35 cellular contexts compared by ENCODE assay signal in genomic region chr3:153440311-153440710, GRCh38.
A peak's percentile ranks its signal among the peaks of the same experiment; 100 is the strongest.
DNase-seq lines count a peak whose midpoint lies in the region; ATAC-seq, FAIRE-seq and TF ChIP-seq lines count a peak whose summit lies in the region.
"Had no signal": no experiment of that assay in that cellular context is flagged by ENCODE, and none has a peak within 500 bp of the region (broad histone marks: within the 10 kb centered on the region; RNA-seq: fewer than 3 reads in every experiment).

No MANE protein-coding gene starts in this region.

- no peak overlapping the region for H4K5ac ChIP-seq in mesendoderm (ENCODE audit: low read length)

- intact Hi-C loops in Right ventricle myocardium inferior (cut with DNase I) = no loop called here
- intact Hi-C loops in right cardiac atrium (cut with DNase I) = no loop called here
- intact Hi-C loops in PC-9 (cut with micrococcal nuclease; ENCODE audit: unreplicated experiment) = loop anchor here (10.0 kb wide), 1 partner anchor 324 kb away; no protein-coding TSS in a partner anchor

- H3K79me2 ChIP-seq in PC-9 (ENCODE audit: low read depth) = no peaks in the 10 kb centered on the region
- H3K79me2 ChIP-seq in mesendoderm (ENCODE audit: control insufficient read depth, insufficient read depth, low read length) = no peaks in the 10 kb centered on the region
- H3K79me2 ChIP-seq in trophoblast cell (ENCODE audit: control insufficient read depth, insufficient read depth, low read length, poor library complexity) = no peaks in the 10 kb centered on the region

- POLR2A ChIA-PET in PC-9 (lab: Charles Lee; ENCODE audit: unreplicated experiment) = no interaction called here

- H4K8ac ChIP-seq in mesendoderm (ENCODE audit: low read depth, low read length) (no peak overlapping the region), trophoblast cell (ENCODE audit: low read depth, low read length) (no peak overlapping the region), neuronal stem cell (ENCODE audit: low read depth, low read length) (no peak overlapping the region)

- no peak overlapping the region for H2BK120ac ChIP-seq in mesendoderm (ENCODE audit: low read depth, low read length)
- H2BK120ac ChIP-seq in trophoblast cell (ENCODE audit: insufficient read depth, low read length, poor library complexity) = no peak overlapping the region
- H2BK120ac ChIP-seq in neuronal stem cell (ENCODE audit: low read depth, low read length) = no peak overlapping the region

- no peak overlapping the region for H2AK5ac ChIP-seq in mesendoderm (ENCODE audit: low read length)
- no peak overlapping the region for H2AK5ac ChIP-seq in trophoblast cell (ENCODE audit: low read length)
- H2AK5ac ChIP-seq in neuronal stem cell (ENCODE audit: low read depth, low read length) = no peak overlapping the region

- H3K14ac ChIP-seq in trophoblast cell (ENCODE audit: low read length) (no peak overlapping the region), neuronal stem cell (ENCODE audit: low read length) (no peak overlapping the region)

- H4K20me1 ChIP-seq in PC-9 (ENCODE audit: insufficient read depth) = no peaks in the 10 kb centered on the region
- H4K20me1 ChIP-seq: BLaER1; BLaER1 treated with 17β-estradiol and CSF1 and Interleukin-3, amounts not matched to agents 10 nM and 100 nM had no signal

- H3K4me1 ChIP-seq in right cardiac atrium (ENCODE audit: control insufficient read depth, insufficient read depth, low read length) (no peaks in the 10 kb centered on the region), PC-9 (replicated peaks; ENCODE audit: insufficient read depth) (no peaks in the 10 kb centered on the region), mesendoderm (ENCODE audit: control insufficient read depth, low read depth, low read length) (no peaks in the 10 kb centered on the region), trophoblast cell (ENCODE audit: control insufficient read depth in 1 of 2, insufficient read depth in 2 of 2, low read length in 2 of 2) (peaks cover 0 to 2% of the 10 kb centered on the region in 2 experiments), neuronal stem cell (ENCODE audit: control insufficient read depth in 2 of 2, insufficient read depth in 1 of 2, low read depth in 1 of 2, low read length in 2 of 2) (no peaks in the 10 kb centered on the region)
- H3K4me1 ChIP-seq: A549, BE2C, BLaER1, Caco-2 had no signal

- H3K4ac ChIP-seq in mesendoderm (ENCODE audit: low read depth, low read length) (no peak overlapping the region), trophoblast cell (ENCODE audit: low read depth, low read length) (no peak overlapping the region), neuronal stem cell (ENCODE audit: low read length) (no peak overlapping the region)

- DNase-seq in Right ventricle myocardium inferior (ENCODE audit: missing footprints) = peak; percentile 13
- no peak for DNase-seq in right cardiac atrium
- DNase-seq in PC-9 = no peak
- peak; percentile 43 for DNase-seq in mesendoderm
- peak; percentile 81 to 85 for DNase-seq in trophoblast cell
- no peak for DNase-seq in neuronal stem cell (ENCODE audit: low spot score)
- no peak for DNase-seq in H54 (ENCODE audit: insufficient read length, low spot score)
- DNase-seq: 8988T; ACHN; AML-193; BE2C; C1 segment of cervical spinal cord; Caco-2; Calu3; CD4-positive, alpha-beta memory T cell; CD4-positive, alpha-beta T cell; CD4-positive, CD25-positive, alpha-beta regulatory T cell; CD8-positive, alpha-beta memory T cell; CD8-positive, alpha-beta T cell; COR-L47; DMS 273 treated with DMSO at 0.1 percent for 48 hours; DMS153; DMS53; DMS79; DMS79 treated with DMSO at 0.1 percent for 48 hours; DND-41; EL had no signal

- H4K12ac ChIP-seq in trophoblast cell (ENCODE audit: low read depth, low read length) = no peak overlapping the region

- no peaks in the 10 kb centered on the region for H3F3A ChIP-seq in PC-9 (ENCODE audit: insufficient read depth, low read depth)

- no peaks in the 10 kb centered on the region for H3K79me1 ChIP-seq in mesendoderm (ENCODE audit: low read length)
- no peaks in the 10 kb centered on the region for H3K79me1 ChIP-seq in trophoblast cell (ENCODE audit: low read length)
- no peaks in the 10 kb centered on the region for H3K79me1 ChIP-seq in neuronal stem cell (ENCODE audit: low read depth, low read length)

- H3K9me3 ChIP-seq in right cardiac atrium (ENCODE audit: control insufficient read depth, low read length) (no peaks in the 10 kb centered on the region), PC-9 (ENCODE audit: insufficient read depth, low read depth) (no peaks in the 10 kb centered on the region), trophoblast cell (ENCODE audit: insufficient read depth, low read depth, low read length) (no peaks in the 10 kb centered on the region), neuronal stem cell (replicated peaks in 1 of 2; ENCODE audit: control insufficient read depth in 2 of 2, insufficient read depth in 1 of 2, low read depth in 1 of 2, low read length in 2 of 2) (no peaks in the 10 kb centered on the region)
- H3K9me3 ChIP-seq: A549; BE2C; BLaER1; BLaER1 treated with 17β-estradiol and CSF1 and Interleukin-3, amounts not matched to agents 10 nM and 100 nM; Caco-2 had no signal

- H2BK15ac ChIP-seq in mesendoderm (replicated peaks; ENCODE audit: low read depth) (no peak overlapping the region), neuronal stem cell (ENCODE audit: low read length) (no peak overlapping the region)

- no peak for TF ChIP-seq POLR2A in H54 (IDR thresholded peaks at IDR 0.05; ENCODE audit: low read depth, low read length)

- TF ChIP-seq CTCF in PC-9 (conservative IDR thresholded peaks at IDR 0.05) = no peak

- no peak overlapping the region for H3K56ac ChIP-seq in mesendoderm (ENCODE audit: low read length)

- H3K36me3 ChIP-seq in PC-9 (ENCODE audit: low read depth) (no peaks in the 10 kb centered on the region), mesendoderm (ENCODE audit: control insufficient read depth, insufficient read depth, low read length) (no peaks in the 10 kb centered on the region), trophoblast cell (ENCODE audit: control insufficient read depth in 1 of 2, insufficient read depth in 2 of 2, low read length in 2 of 2) (no peaks in the 10 kb centered on the region), neuronal stem cell (replicated peaks in 1 of 2; ENCODE audit: control insufficient read depth in 2 of 2, insufficient read depth in 2 of 2, low read length in 2 of 2) (no peaks in the 10 kb centered on the region)
- H3K36me3 ChIP-seq: BE2C; BLaER1; BLaER1 treated with 17β-estradiol and CSF1 and Interleukin-3, amounts not matched to agents 10 nM and 100 nM had no signal

- no peak overlapping the region for H3K23ac ChIP-seq in mesendoderm (ENCODE audit: low read length)
- H3K23ac ChIP-seq in trophoblast cell (ENCODE audit: low read length) = no peak overlapping the region
- no peak overlapping the region for H3K23ac ChIP-seq in neuronal stem cell (ENCODE audit: low read depth, low read length, poor library complexity)

- H3K4me2 ChIP-seq in PC-9 = no peak overlapping the region
- H3K4me2 ChIP-seq in mesendoderm (ENCODE audit: low read length) = no peak overlapping the region
- peak overlapping the region; percentile 23 for H3K4me2 ChIP-seq in trophoblast cell (ENCODE audit: low read length)
- H3K4me2 ChIP-seq in neuronal stem cell (ENCODE audit: insufficient read depth, low read length, poor library complexity, severe bottlenecking) = no peak overlapping the region
- H3K4me2 ChIP-seq: A549; BLaER1; BLaER1 treated with 17β-estradiol and CSF1 and Interleukin-3, amounts not matched to agents 10 nM and 100 nM had no signal

- no peak for FAIRE-seq in H54 (lab: Jason Lieb, UNC)
- FAIRE-seq: A204.1, A549, D721Med had no signal

- BruUV-seq in PC-9 (replicated peaks; lab: Mats Ljungman, UMichigan) = no TSS peak

- H2BK5ac ChIP-seq in mesendoderm (ENCODE audit: low read length) = no peak overlapping the region
- no peak overlapping the region for H2BK5ac ChIP-seq in trophoblast cell (ENCODE audit: low read depth, low read length, poor library complexity)
- no peak overlapping the region for H2BK5ac ChIP-seq in neuronal stem cell (ENCODE audit: low read length)

- H3K9ac ChIP-seq in mesendoderm (ENCODE audit: low read length) (no peak overlapping the region), trophoblast cell (ENCODE audit: low read length) (no peak overlapping the region), neuronal stem cell (ENCODE audit: low read depth, low read length, poor library complexity) (no peak overlapping the region)
- H3K9ac ChIP-seq: BLaER1; BLaER1 treated with 17β-estradiol and CSF1 and Interleukin-3, amounts not matched to agents 10 nM and 100 nM had no signal

- H3K4me3 ChIP-seq in right cardiac atrium (ENCODE audit: low read length) (no peak overlapping the region), PC-9 (no peak overlapping the region), mesendoderm (ENCODE audit: low read length) (no peak overlapping the region), trophoblast cell (ENCODE audit: low read depth, low read length) (no peak overlapping the region), neuronal stem cell (ENCODE audit: low read length in 2 of 2) (no peak overlapping the region)
- H3K4me3 ChIP-seq: A549; BLaER1; BLaER1 treated with 17β-estradiol and CSF1 and Interleukin-3, amounts not matched to agents 10 nM and 100 nM had no signal

- 93% methylated on average over 5 of the region's 5 CpGs for WGBS in right cardiac atrium
- no CpG with 5 or more reads among the region's 5 CpGs for WGBS in mesendoderm (ENCODE audit: extremely low coverage, insufficient coverage, low lambda C conversion rate)
- no CpG with 5 or more reads among the region's 5 CpGs for WGBS in trophoblast cell (ENCODE audit: extremely low coverage, insufficient coverage, insufficient read length)
- no CpG with 5 or more reads among the region's 5 CpGs for WGBS in neuronal stem cell (ENCODE audit: extremely low coverage in 2 of 2, insufficient read length in 2 of 2, insufficient replicate concordance in 1 of 2), 2 donors

- H4K91ac ChIP-seq in trophoblast cell (ENCODE audit: low read depth, low read length) (no peak overlapping the region), neuronal stem cell (ENCODE audit: low read depth, low read length, poor library complexity) (no peak overlapping the region)

- ATAC-seq in Right ventricle myocardium inferior = no peak
- no peak for ATAC-seq in right cardiac atrium
- ATAC-seq in HG02623 (IDR thresholded peaks at IDR 0.05; ENCODE audit: unreplicated experiment) = no peak
- ATAC-seq: A549; CD8-positive, alpha-beta T cell had no signal

- no peak overlapping the region for H3K27ac ChIP-seq in right cardiac atrium (ENCODE audit: low read length)
- no peak overlapping the region for H3K27ac ChIP-seq in PC-9
- no peak overlapping the region for H3K27ac ChIP-seq in mesendoderm (ENCODE audit: low read depth, low read length)
- H3K27ac ChIP-seq in trophoblast cell (ENCODE audit: low read depth, low read length) = no peak overlapping the region
- no peak overlapping the region for H3K27ac ChIP-seq in neuronal stem cell (replicated peaks; ENCODE audit: low read length)
- H3K27ac ChIP-seq: 22Rv1; A549; BLaER1; BLaER1 treated with 17β-estradiol and CSF1 and Interleukin-3, amounts not matched to agents 10 nM and 100 nM; C4-2B had no signal

- H2AFZ ChIP-seq in PC-9 (peak overlapping the region; percentile 32; the same call in 1 of the 2 replicates), trophoblast cell (ENCODE audit: insufficient read depth, low read length, poor library complexity) (no peak overlapping the region), neuronal stem cell (ENCODE audit: low read length) (no peak overlapping the region)

- H2BK12ac ChIP-seq in trophoblast cell (ENCODE audit: low read length) (no peak overlapping the region), neuronal stem cell (ENCODE audit: low read length) (no peak overlapping the region)

- H3K18ac ChIP-seq in mesendoderm (ENCODE audit: low read length) (no peak overlapping the region), trophoblast cell (ENCODE audit: low read length) (no peak overlapping the region), neuronal stem cell (ENCODE audit: low read length) (no peak overlapping the region)

- CTCF ChIA-PET in PC-9 (lab: Charles Lee) = no interaction called here

- H3K9me2 ChIP-seq in PC-9 (ENCODE audit: insufficient read depth) = no peaks in the 10 kb centered on the region

- H3K27me3 ChIP-seq in right cardiac atrium (ENCODE audit: control insufficient read depth, insufficient read depth) (no peaks in the 10 kb centered on the region), PC-9 (ENCODE audit: insufficient read depth, low read depth) (no peaks in the 10 kb centered on the region), mesendoderm (ENCODE audit: insufficient read depth, low read length, poor library complexity) (no peaks in the 10 kb centered on the region), trophoblast cell (ENCODE audit: insufficient read depth, low read length) (no peaks in the 10 kb centered on the region), neuronal stem cell (ENCODE audit: control insufficient read depth in 3 of 3, insufficient read depth in 3 of 3, low read depth in 1 of 3, low read length in 3 of 3) (no peaks in the 10 kb centered on the region)
- H3K27me3 ChIP-seq: BE2C; BLaER1; BLaER1 treated with 17β-estradiol and CSF1 and Interleukin-3, amounts not matched to agents 10 nM and 100 nM had no signal

Comparison
In these comparisons a context has a peak if more than half of its experiments do, and no peak if none do; other contexts are left out.
1. DNase-seq: peak in Right ventricle myocardium inferior (single experiment), mesendoderm (single experiment) and trophoblast cell (2 of 2); none in right cardiac atrium (0 of 3), PC-9 (0 of 2), neuronal stem cell (single experiment) and H54 (single experiment).